In the genomic region with DNA sequence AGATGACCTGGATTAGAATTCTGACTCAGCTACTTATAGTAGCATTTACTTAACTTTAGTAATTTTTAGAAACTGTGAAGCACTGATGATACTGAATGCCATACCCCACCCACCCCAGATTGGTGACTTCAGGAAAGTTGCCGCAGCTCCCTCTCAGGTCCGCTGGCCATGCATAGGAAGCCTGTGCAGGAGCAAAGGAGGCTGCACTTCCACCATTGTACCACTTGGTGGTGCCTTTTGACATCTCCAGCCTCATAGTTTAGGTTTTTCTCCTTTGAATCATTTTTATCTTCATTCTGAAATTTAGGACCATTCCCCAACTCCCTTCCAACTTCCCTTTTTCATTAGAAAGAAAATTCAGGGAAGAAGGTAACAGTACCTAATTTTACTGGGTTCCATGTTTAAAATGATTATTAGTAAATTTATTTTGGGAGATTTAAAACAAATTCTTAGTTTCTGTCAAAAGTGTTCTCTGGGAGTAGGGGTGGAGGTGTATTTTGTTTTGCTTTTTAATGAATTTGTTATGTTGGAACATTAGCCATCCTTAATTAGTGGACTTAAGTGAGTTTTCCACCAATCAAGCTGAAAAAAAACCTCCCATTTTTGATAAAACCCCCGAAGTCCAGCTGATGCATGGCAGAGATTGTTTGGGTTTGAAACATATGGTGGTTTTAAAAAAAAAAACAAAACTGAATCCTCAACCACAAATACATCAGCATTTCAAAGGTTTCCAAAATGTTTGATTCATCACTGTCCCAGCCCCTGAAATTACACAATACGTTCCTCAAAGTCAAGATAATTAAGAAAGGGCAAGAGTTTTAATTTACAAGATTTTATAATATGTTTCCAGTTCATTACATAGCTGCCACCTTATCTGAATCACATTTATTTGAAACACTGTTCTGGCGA, we compare ENCODE assay signal across 9 cellular contexts.
DNase-seq lines count a peak whose midpoint lies in the region; FAIRE-seq and TF ChIP-seq lines count a peak whose summit lies in the region.
"Had no signal": no experiment of that assay in that cellular context is flagged by ENCODE, and none has a peak within 500 bp of the region (broad histone marks: within the 10 kb centered on the region; RNA-seq: fewer than 3 reads in every experiment).

No MANE protein-coding gene starts in this region.

- H3K27me3 ChIP-seq in H7 (ENCODE audit: control insufficient read depth, insufficient read depth, low read length): no peaks in the 10 kb centered on the region
- no peaks in the 10 kb centered on the region for H3K27me3 ChIP-seq in Loucy (ENCODE audit: insufficient read depth, low read length, poor library complexity, severe bottlenecking)
- no peaks in the 10 kb centered on the region for H3K27me3 ChIP-seq in keratinocyte (ENCODE audit: control insufficient read depth, extremely low read depth, insufficient read depth, low read length)
- H3K27me3 ChIP-seq: BLaER1 had no signal

- H3K9me2 ChIP-seq in Loucy (replicated peaks; ENCODE audit: low read depth, low read length): no peaks in the 10 kb centered on the region

- no peak overlapping the region for H3K27ac ChIP-seq in keratinocyte (ENCODE audit: control insufficient read depth, insufficient read depth, low read length)
- H3K27ac ChIP-seq: BLaER1 had no signal

- H3K79me2 ChIP-seq in Loucy (ENCODE audit: insufficient read depth, low read length) (no peaks in the 10 kb centered on the region), keratinocyte (ENCODE audit: control insufficient read depth, insufficient read depth, low read length) (no peaks in the 10 kb centered on the region)

- H3K36me3 ChIP-seq in H7 (replicated peaks; ENCODE audit: control insufficient read depth, insufficient read depth, low read length) (no peaks in the 10 kb centered on the region), Loucy (ENCODE audit: insufficient read depth, low read length) (no peaks in the 10 kb centered on the region), keratinocyte (ENCODE audit: control insufficient read depth in 2 of 2, extremely low read depth in 1 of 2, insufficient read depth in 2 of 2, low read length in 2 of 2) (no peaks in the 10 kb centered on the region)

- peak overlapping the region in 1 of 5 experiments; percentile 65 for H3K27ac Mint-ChIP-seq in brain

- no peaks in the 10 kb centered on the region for H3K9me1 ChIP-seq in keratinocyte (ENCODE audit: control insufficient read depth, extremely low read depth, insufficient read depth, low read length)

- H3K4me2 ChIP-seq in Loucy (ENCODE audit: low read depth, low read length, poor library complexity, severe bottlenecking) (no peak overlapping the region), keratinocyte (ENCODE audit: control insufficient read depth, extremely low read depth, insufficient read depth, low read depth, low read length) (no peak overlapping the region)
- H3K4me2 ChIP-seq: BLaER1 had no signal

- peak; percentile 94 for TF ChIP-seq CTCF in Loucy (conservative IDR thresholded peaks at IDR 0.05; ENCODE audit: low read length)
- peak; percentile 70 to 93 for TF ChIP-seq CTCF in brain (conservative IDR thresholded peaks at IDR 0.05)
- TF ChIP-seq CTCF in keratinocyte (optimal IDR thresholded peaks at IDR 0.05 in 1 of 3, IDR thresholded peaks at IDR 0.05 in 1 of 3, conservative IDR thresholded peaks at IDR 0.05 in 1 of 3; ENCODE audit: extremely low read depth in 1 of 3, insufficient read depth in 2 of 3, low read length in 3 of 3): peak; percentile 85 to 98 (median 91)

- H3F3A ChIP-seq in Loucy (ENCODE audit: low read depth): no peaks in the 10 kb centered on the region

- peaks cover 12% of the 10 kb centered on the region for H3K4me1 Mint-ChIP-seq in brain

- H3K4me3 Mint-ChIP-seq in brain: no peak overlapping the region

- no peaks in the 10 kb centered on the region for H3K9me3 Mint-ChIP-seq in brain

- FAIRE-seq in keratinocyte (lab: Jason Lieb, UNC): peak; percentile 34

- H3K36me3 Mint-ChIP-seq in brain: peaks cover 76% of the 10 kb centered on the region

- DNase-seq in DMS153 treated with DMSO at 0.1 percent for 48 hours (lab: John Stamatoyannopoulos, UW; ENCODE audit: unreplicated experiment) (peak; percentile 47), DMS153 (lab: John Stamatoyannopoulos, UW) (no peak), H7 (peak; percentile 64), SW480 (ENCODE audit: low spot score) (peak; percentile 39), keratinocyte (ENCODE audit: low read depth, low spot score) (peak; percentile 15)
- peak; percentile 41 for DNase-seq in stimulated activated CD4-positive, alpha-beta T cell treated with anti-CD3 and anti-CD28 coated beads, Interleukin-4, amount 100 ng/mL, for 1 hour

- H3K4me1 ChIP-seq in Loucy (ENCODE audit: insufficient read depth, low read length, poor library complexity, severe bottlenecking) (no peaks in the 10 kb centered on the region), keratinocyte (ENCODE audit: control insufficient read depth, extremely low read depth, insufficient read depth, low read length) (no peaks in the 10 kb centered on the region)
- H3K4me1 ChIP-seq: BLaER1 had no signal

- H3K9ac ChIP-seq in Loucy (ENCODE audit: low read depth, low read length, poor library complexity, severe bottlenecking): no peak overlapping the region
- no peak overlapping the region for H3K9ac ChIP-seq in keratinocyte (ENCODE audit: control insufficient read depth, extremely low read depth, insufficient read depth, low read length)
- H3K9ac ChIP-seq: BLaER1 had no signal

- dilution Hi-C loops in keratinocyte (cut with MboI; ENCODE audit: extremely low pct_ligation_motif_present, low sequenced_read_pairs): no loop called here

- H2AFZ ChIP-seq in Loucy (ENCODE audit: low read length) (no peak overlapping the region), keratinocyte (ENCODE audit: control insufficient read depth, low read length) (no peak overlapping the region)

- H4K20me1 ChIP-seq in Loucy (ENCODE audit: insufficient read depth, low read length, poor library complexity, severe bottlenecking) (no peaks in the 10 kb centered on the region), keratinocyte (ENCODE audit: control insufficient read depth, extremely low read depth, insufficient read depth, low read length) (no peaks in the 10 kb centered on the region)
- H4K20me1 ChIP-seq: BLaER1 had no signal

- H3K9me3 ChIP-seq in Loucy (ENCODE audit: insufficient read depth, low read depth, low read length): no peaks in the 10 kb centered on the region
- no peaks in the 10 kb centered on the region for H3K9me3 ChIP-seq in keratinocyte (ENCODE audit: control insufficient read depth, low read depth, low read length)
- H3K9me3 ChIP-seq: BLaER1 had no signal

- no peak overlapping the region for H3K4me3 ChIP-seq in H7 (ENCODE audit: insufficient read depth, low read depth, low read length)
- H3K4me3 ChIP-seq in Loucy (ENCODE audit: low read length, poor library complexity, severe bottlenecking): no peak overlapping the region
- H3K4me3 ChIP-seq in keratinocyte (ENCODE audit: control insufficient read depth in 2 of 3, extremely low read depth in 1 of 3, insufficient read depth in 2 of 3, low read depth in 1 of 3, low read length in 3 of 3): no peak overlapping the region
- H3K4me3 ChIP-seq: BLaER1 had no signal

- H3K27me3 Mint-ChIP-seq in brain: no peaks in the 10 kb centered on the region
